1 cellular context compared by ENCODE assay signal in genomic region chr19:17243854-17244617, GRCh38.
TF ChIP-seq lines count a peak whose summit lies in the region.

No MANE protein-coding gene starts in this region.

TF ChIP-seq in HepG2, 621 proteins besides CTCF, POLR2A, EP300 and RAD21 (continued from another document and continues in another):
- TF ChIP-seq PRDM15 (CRISPR knock-in tag; IDR thresholded peaks at IDR 0.05) (0 out of 2 replicates have a peak, but pooled peaks have one; percentile 65), ARNT (IDR thresholded peaks at IDR 0.05) (no peak), NCOA2 (CRISPR knock-in tag; IDR thresholded peaks at IDR 0.05) (peak; percentile 57), ZNF703 (CRISPR knock-in tag; IDR thresholded peaks at IDR 0.05; ENCODE audit: borderline replicate concordance) (no peak), MEF2D (CRISPR knock-in tag; IDR thresholded peaks at IDR 0.05) (peak; percentile 35; the same call in 1 of the 2 replicates), SOX13 (IDR thresholded peaks at IDR 0.05) (peak; percentile 69; the same call in 1 of the 2 replicates), SOX13 (CRISPR knock-in tag; conservative IDR thresholded peaks at IDR 0.05 in 1 of 2, IDR thresholded peaks at IDR 0.05 in 1 of 2) (peak in 1 of 2 experiments; percentile 93; a peak in 2 of 4 replicates), ZFY (CRISPR knock-in tag; IDR thresholded peaks at IDR 0.05) (peak; percentile 35; the same call in 1 of the 2 replicates), ZNF280B (CRISPR knock-in tag; IDR thresholded peaks at IDR 0.05; ENCODE audit: borderline replicate concordance) (no peak), NFKB2 (CRISPR knock-in tag; IDR thresholded peaks at IDR 0.05; ENCODE audit: borderline replicate concordance) (0 out of 2 replicates have a peak, but pooled peaks have one; percentile 44), ZNF777 (CRISPR knock-in tag; IDR thresholded peaks at IDR 0.05) (peak; percentile 79), SNAPC4 (CRISPR knock-in tag; IDR thresholded peaks at IDR 0.05) (0 out of 2 replicates have a peak, but pooled peaks have one; percentile 41), MXI1 (IDR thresholded peaks at IDR 0.05; ENCODE audit: borderline replicate concordance, low read depth, low read length) (0 out of 3 replicates have a peak, but pooled peaks have one; percentile 50), ZNF558 (CRISPR knock-in tag; IDR thresholded peaks at IDR 0.05; ENCODE audit: borderline replicate concordance) (peak; percentile 36; the same call in 1 of the 2 replicates), TFAP4 (IDR thresholded peaks at IDR 0.05; ENCODE audit: borderline replicate concordance, low read depth) (0 out of 2 replicates have a peak, but pooled peaks have one; percentile 27), ISL2 (CRISPR knock-in tag; IDR thresholded peaks at IDR 0.05) (0 out of 2 replicates have a peak, but pooled peaks have one; percentile 30), NR2F1 (CRISPR knock-in tag; IDR thresholded peaks at IDR 0.05) (peak; percentile 93 to 95), NCOA1 (CRISPR knock-in tag; IDR thresholded peaks at IDR 0.05) (no peak), BCL6 (CRISPR knock-in tag; IDR thresholded peaks at IDR 0.05) (peak; percentile 99), ZFP36L1 (CRISPR knock-in tag; IDR thresholded peaks at IDR 0.05) (no peak), SMAD9 (CRISPR knock-in tag; IDR thresholded peaks at IDR 0.05) (no peak), ZNF546 (CRISPR knock-in tag; conservative IDR thresholded peaks at IDR 0.05) (no peak), ZFP41 (CRISPR knock-in tag; IDR thresholded peaks at IDR 0.05; ENCODE audit: borderline replicate concordance) (no peak), TERF1 (CRISPR knock-in tag; IDR thresholded peaks at IDR 0.05) (no peak), HDAC2 (CRISPR knock-in tag; IDR thresholded peaks at IDR 0.05) (peak; percentile 91), THAP11 (CRISPR knock-in tag; IDR thresholded peaks at IDR 0.05) (peak; percentile 41), ZNF768 (CRISPR knock-in tag; IDR thresholded peaks at IDR 0.05) (peak; percentile 34; the same call in 1 of the 2 replicates), HNF1B (CRISPR knock-in tag; IDR thresholded peaks at IDR 0.05) (0 out of 2 replicates have a peak, but pooled peaks have one; percentile 44), ZSCAN30 (CRISPR knock-in tag; IDR thresholded peaks at IDR 0.05) (no peak), JUN (CRISPR knock-in tag; IDR thresholded peaks at IDR 0.05) (no peak), MXD1 (CRISPR knock-in tag; IDR thresholded peaks at IDR 0.05) (peak; percentile 16; the same call in 1 of the 2 replicates), SMARCC2 (IDR thresholded peaks at IDR 0.05) (no peak), KMT2B (CRISPR knock-in tag; IDR thresholded peaks at IDR 0.05) (peak; percentile 55; the same call in 1 of the 2 replicates), ZXDC (CRISPR knock-in tag; IDR thresholded peaks at IDR 0.05) (peak; percentile 57; the same call in 1 of the 2 replicates), KMT2A (CRISPR knock-in tag; IDR thresholded peaks at IDR 0.05) (peak; percentile 68), UBTF (CRISPR knock-in tag; IDR thresholded peaks at IDR 0.05) (peak; percentile 49), ZNF292 (CRISPR knock-in tag; IDR thresholded peaks at IDR 0.05; ENCODE audit: borderline replicate concordance, low read depth) (0 out of 2 replicates have a peak, but pooled peaks have one; percentile 19), PPARG (CRISPR knock-in tag; conservative IDR thresholded peaks at IDR 0.05) (peak; percentile 58; the same call in 1 of the 2 replicates), HOXA3 (CRISPR knock-in tag; IDR thresholded peaks at IDR 0.05) (peak; percentile 86)
